17 cellular contexts compared by ENCODE assay signal in the genomic region with DNA sequence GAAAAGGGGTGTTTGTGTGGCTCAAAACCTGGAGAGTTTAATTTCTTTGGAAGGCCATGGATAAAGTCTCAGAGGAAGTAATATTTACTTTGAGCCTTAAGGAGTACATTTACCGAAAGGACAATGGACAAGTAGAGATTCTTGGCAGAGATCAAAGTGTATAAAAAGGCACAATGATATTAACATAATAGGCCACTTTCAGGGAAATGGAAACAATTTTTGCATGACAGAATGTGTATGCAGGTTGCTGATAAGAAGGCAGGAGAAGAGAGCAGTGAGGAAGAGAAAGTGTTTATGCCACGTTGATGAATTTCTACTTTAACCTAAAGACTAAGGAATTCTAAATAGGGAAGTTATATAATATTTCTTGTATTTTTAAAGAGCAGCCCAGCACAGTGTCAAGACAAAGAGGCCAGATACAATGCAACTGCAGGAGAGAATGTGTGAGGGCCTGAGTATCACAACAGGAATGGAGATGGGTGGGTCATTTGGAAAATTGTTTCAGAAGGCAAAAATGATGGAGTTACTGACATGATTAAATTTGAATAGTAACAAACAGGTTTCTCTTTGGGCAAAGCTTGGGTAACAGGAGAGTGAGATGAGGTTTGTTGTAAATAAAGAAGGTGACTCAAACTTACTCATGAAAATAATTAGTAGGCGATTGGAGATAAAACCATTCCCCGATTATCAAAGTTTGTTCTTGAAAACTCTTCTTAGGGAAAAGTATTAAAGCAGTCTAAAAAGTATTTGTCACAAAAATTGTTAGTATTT.
DNase-seq lines count a peak whose midpoint lies in the region; ATAC-seq, FAIRE-seq and TF ChIP-seq lines count a peak whose summit lies in the region.
"Had no signal": no experiment of that assay in that cellular context is flagged by ENCODE, and none has a peak within 500 bp of the region (broad histone marks: within the 10 kb centered on the region; RNA-seq: fewer than 3 reads in every experiment).

No MANE protein-coding gene starts in this region.

- peak; percentile 46 for DNase-seq in NCI-H1105 treated with DMSO at 0.1 percent for 48 hours (lab: John Stamatoyannopoulos, UW)
- no peak for DNase-seq in NCI-H1105 (lab: John Stamatoyannopoulos, UW)
- DNase-seq in HPDE6-E6E7 (ENCODE audit: extremely low spot score) = peak; percentile 0
- peak; percentile 76 for DNase-seq in bronchial epithelial cell (ENCODE audit: low read depth)
- DNase-seq in lung microvascular endothelial cell (ENCODE audit: low read depth in 2 of 2) = peak; percentile 40 to 78
- no peak for DNase-seq in stimulated activated effector memory CD8-positive, alpha-beta T cell treated with anti-CD3 and anti-CD28 coated beads, Interleukin-12 subunit alpha, Interleukin-12 subunit beta, amount 100 ng/mL, for 72 hours (ENCODE audit: low spot score in 2 of 2)
- no peak for DNase-seq in NCI-H2196 treated with DMSO at 0.1 percent for 48 hours (lab: John Stamatoyannopoulos, UW; ENCODE audit: unreplicated experiment)
- DNase-seq: 8988T; ACHN; C1 segment of cervical spinal cord; CD4-positive, alpha-beta T cell; DMS79; GM23248; H7 had no signal

- no peak overlapping the region for H3K4me3 Mint-ChIP-seq in stimulated activated effector memory CD8-positive, alpha-beta T cell treated with anti-CD3 and anti-CD28 coated beads, Interleukin-12 subunit alpha, Interleukin-12 subunit beta, amount 100 ng/mL, for 72 hours
- H3K4me3 Mint-ChIP-seq: B cell; CD4-positive, alpha-beta T cell had no signal

- no peaks in the 10 kb centered on the region for H3K27me3 ChIP-seq in bronchial epithelial cell (ENCODE audit: control insufficient read depth, insufficient read depth, low read length)

- H3K27ac Mint-ChIP-seq in stimulated activated effector memory CD8-positive, alpha-beta T cell treated with anti-CD3 and anti-CD28 coated beads, Interleukin-12 subunit alpha, Interleukin-12 subunit beta, amount 100 ng/mL, for 72 hours = no peak overlapping the region
- H3K27ac Mint-ChIP-seq: B cell; CD4-positive, alpha-beta T cell had no signal

- no peaks in the 10 kb centered on the region for H3K9me3 Mint-ChIP-seq in stimulated activated effector memory CD8-positive, alpha-beta T cell treated with anti-CD3 and anti-CD28 coated beads, Interleukin-12 subunit alpha, Interleukin-12 subunit beta, amount 100 ng/mL, for 72 hours
- H3K9me3 Mint-ChIP-seq: CD4-positive, alpha-beta T cell had no signal

- no peak for ATAC-seq in stimulated activated effector memory CD8-positive, alpha-beta T cell treated with anti-CD3 and anti-CD28 coated beads, Interleukin-12 subunit alpha, Interleukin-12 subunit beta, amount 100 ng/mL, for 72 hours
- no peak for ATAC-seq in HG03045 (IDR thresholded peaks at IDR 0.05; ENCODE audit: unreplicated experiment)

- no peak overlapping the region for H3K4me3 ChIP-seq in bronchial epithelial cell (ENCODE audit: low read depth, low read length)
- H3K4me3 ChIP-seq: GM23248 had no signal

- H3K36me3 ChIP-seq in bronchial epithelial cell (ENCODE audit: control insufficient read depth, insufficient read depth, low read length) = no peaks in the 10 kb centered on the region

- no peak for TF ChIP-seq CTCF in bronchial epithelial cell (IDR thresholded peaks at IDR 0.05; ENCODE audit: insufficient read depth, low read length, severe bottlenecking)

- no peaks in the 10 kb centered on the region for H3K4me1 Mint-ChIP-seq in stimulated activated effector memory CD8-positive, alpha-beta T cell treated with anti-CD3 and anti-CD28 coated beads, Interleukin-12 subunit alpha, Interleukin-12 subunit beta, amount 100 ng/mL, for 72 hours
- H3K4me1 Mint-ChIP-seq: B cell had no signal

- no peaks in the 10 kb centered on the region for H3K36me3 Mint-ChIP-seq in stimulated activated effector memory CD8-positive, alpha-beta T cell treated with anti-CD3 and anti-CD28 coated beads, Interleukin-12 subunit alpha, Interleukin-12 subunit beta, amount 100 ng/mL, for 72 hours

- no peak for FAIRE-seq in bronchial epithelial cell (lab: Jason Lieb, UNC)
- FAIRE-seq: GM12891 had no signal

Comparison
In these comparisons a context has a peak if more than half of its experiments do, and no peak if none do; other contexts are left out.
1. DNase-seq: peak in NCI-H1105 treated with DMSO at 0.1 percent for 48 hours (single experiment), HPDE6-E6E7 (single experiment), bronchial epithelial cell (single experiment) and lung microvascular endothelial cell (2 of 2); none in NCI-H1105 (single experiment), stimulated activated effector memory CD8-positive, alpha-beta T cell treated with anti-CD3 and anti-CD28 coated beads, Interleukin-12 subunit alpha, Interleukin-12 subunit beta, amount 100 ng/mL, for 72 hours (0 of 2) and NCI-H2196 treated with DMSO at 0.1 percent for 48 hours (single experiment).